Comparison of ENCODE assay signal across 9 cellular contexts in the genomic region with DNA sequence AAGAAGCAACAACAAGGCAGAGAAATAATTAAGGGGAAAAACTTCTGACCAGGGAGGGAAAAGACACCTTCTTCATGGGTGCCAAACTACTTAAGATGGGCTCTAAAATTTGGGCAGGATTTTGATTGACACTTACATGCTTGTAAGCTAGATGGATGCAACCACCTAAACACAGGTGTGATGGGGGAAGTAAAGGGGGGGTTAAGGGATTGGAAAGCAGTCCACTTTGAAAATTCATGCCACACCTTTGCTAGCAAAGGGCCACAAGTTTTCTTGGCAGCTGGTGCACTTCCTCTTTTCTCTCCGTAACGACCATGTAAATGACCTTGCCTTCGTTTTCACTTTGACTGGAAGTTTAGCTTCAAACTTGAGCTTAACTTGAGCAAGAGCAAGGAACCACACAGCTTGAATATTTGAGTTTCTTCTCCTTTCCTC. TPM values are rescaled to one million over a fixed set of nuclear protein-coding genes. Genes with fewer than 3 reads are reported as not detected.
DNase-seq lines count a peak whose midpoint lies in the region; ATAC-seq and TF ChIP-seq lines count a peak whose summit lies in the region.
"Had no signal": no experiment of that assay in that cellular context is flagged by ENCODE, and none has a peak within 500 bp of the region (broad histone marks: within the 10 kb centered on the region; RNA-seq: fewer than 3 reads in every experiment).

No MANE protein-coding gene starts in this region.

- peak; percentile 95 for ATAC-seq in HG02981 (IDR thresholded peaks at IDR 0.05; ENCODE audit: unreplicated experiment)

- intact Hi-C loops in Caco-2 (cut with micrococcal nuclease; ENCODE audit: unreplicated experiment): no loop called here

- no peaks in the 10 kb centered on the region for H3K27me3 ChIP-seq in neutrophil
- H3K27me3 ChIP-seq in Caco-2 (replicated peaks; ENCODE audit: control insufficient read depth, insufficient read depth, low read length): peaks cover 1% of the 10 kb centered on the region; the same call in 1 of the 2 replicates

- BruUV-seq in Caco-2 (replicated peaks; lab: Mats Ljungman, UMichigan): no TSS peak

- H3K9me3 Mint-ChIP-seq in activated CD4-positive, alpha-beta T cell treated with anti-CD3 and anti-CD28 coated beads, Interleukin-2, amount 10 ng/mL, durations not matched to agents 7 days and 5 days: peaks cover 9% of the 10 kb centered on the region
- H3K9me3 Mint-ChIP-seq in Caco-2 (ENCODE audit: unreplicated experiment): no peaks in the 10 kb centered on the region

- H3K27ac ChIP-seq in neutrophil: peak overlapping the region; percentile 99
- H3K27ac ChIP-seq: SJSA1 had no signal

- peaks cover 6% of the 10 kb centered on the region for H3K27me3 Mint-ChIP-seq in activated CD4-positive, alpha-beta T cell treated with anti-CD3 and anti-CD28 coated beads, Interleukin-2, amount 10 ng/mL, durations not matched to agents 7 days and 5 days
- H3K27me3 Mint-ChIP-seq in Caco-2 (ENCODE audit: insufficient read depth, unreplicated experiment): peaks cover 9% of the 10 kb centered on the region

- H3K36me3 ChIP-seq in neutrophil (no peaks in the 10 kb centered on the region), Caco-2 (ENCODE audit: control insufficient read depth, insufficient read depth, low read length) (no peaks in the 10 kb centered on the region)
- H3K36me3 ChIP-seq: SJSA1 had no signal

- TF ChIP-seq CTCF in neutrophil (IDR thresholded peaks at IDR 0.05): no peak
- no peak for TF ChIP-seq CTCF in Caco-2 (IDR thresholded peaks at IDR 0.05; ENCODE audit: insufficient read depth in 1 of 2, low read depth in 1 of 2, low read length in 1 of 2, severe bottlenecking in 1 of 2, unreplicated experiment in 1 of 2)

- POLR2A ChIA-PET in activated CD4-positive, alpha-beta T cell treated with anti-CD3 and anti-CD28 coated beads, Interleukin-2, amount 10 ng/mL, durations not matched to agents 7 days and 5 days (lab: Charles Lee): no interaction called here
- POLR2A ChIA-PET in Caco-2 (lab: Charles Lee): no interaction called here

- peaks cover 32% of the 10 kb centered on the region for H3K4me1 Mint-ChIP-seq in activated CD4-positive, alpha-beta T cell treated with anti-CD3 and anti-CD28 coated beads, Interleukin-2, amount 10 ng/mL, durations not matched to agents 7 days and 5 days
- H3K4me1 Mint-ChIP-seq in Caco-2 (ENCODE audit: low read depth, unreplicated experiment): no peaks in the 10 kb centered on the region

- peak overlapping the region; percentile 72 for H3K27ac Mint-ChIP-seq in activated CD4-positive, alpha-beta T cell treated with anti-CD3 and anti-CD28 coated beads, Interleukin-2, amount 10 ng/mL, durations not matched to agents 7 days and 5 days
- H3K27ac Mint-ChIP-seq in Caco-2 (ENCODE audit: unreplicated experiment): no peak overlapping the region

- DNase-seq in activated CD4-positive, alpha-beta T cell treated with anti-CD3 and anti-CD28 coated beads, Interleukin-2, amount 10 ng/mL, durations not matched to agents 7 days and 5 days: no peak
- DNase-seq in activated CD4-positive, alpha-beta T cell treated with anti-CD3 and anti-CD28 coated beads, Interleukin-2, amount 50 U/mL, for 48 hours: no peak
- DNase-seq in SKM-1 (lab: John Stamatoyannopoulos, UW; ENCODE audit: unreplicated experiment) (peak; percentile 92), NCI-H1436 (lab: John Stamatoyannopoulos, UW) (no peak), Caco-2 (no peak), foreskin melanocyte (no peak)

- peaks cover 6% of the 10 kb centered on the region for H3K36me3 Mint-ChIP-seq in activated CD4-positive, alpha-beta T cell treated with anti-CD3 and anti-CD28 coated beads, Interleukin-2, amount 10 ng/mL, durations not matched to agents 7 days and 5 days (ENCODE audit: low read depth)
- H3K36me3 Mint-ChIP-seq in Caco-2 (ENCODE audit: insufficient read depth, unreplicated experiment): no peaks in the 10 kb centered on the region

- CTCF ChIA-PET in activated CD4-positive, alpha-beta T cell treated with anti-CD3 and anti-CD28 coated beads, Interleukin-2, amount 10 ng/mL, durations not matched to agents 7 days and 5 days (lab: Charles Lee): interaction anchor here (0.6 to 2.7 kb wide), 9 partner anchors 10 to 265 kb away, joined by 3 to 16 read pairs (median 5); partner anchors contain the start of gene PRKAR1A
- CTCF ChIA-PET in Caco-2 (lab: Charles Lee): no interaction called here

- no peak overlapping the region for H3K4me3 Mint-ChIP-seq in activated CD4-positive, alpha-beta T cell treated with anti-CD3 and anti-CD28 coated beads, Interleukin-2, amount 10 ng/mL, durations not matched to agents 7 days and 5 days
- no peak overlapping the region for H3K4me3 Mint-ChIP-seq in Caco-2 (ENCODE audit: unreplicated experiment)

- H3K4me3 ChIP-seq in neutrophil (ENCODE audit: low read depth in 1 of 2, low read length in 1 of 2): peak overlapping the region; percentile 65 to 71
- no peak overlapping the region for H3K4me3 ChIP-seq in Caco-2 (ENCODE audit: low read depth, low read length)
- H3K4me3 ChIP-seq: SJSA1 had no signal

- H3K4me1 ChIP-seq in neutrophil (ENCODE audit: control insufficient read depth in 1 of 2, insufficient read depth in 1 of 2, low read depth in 1 of 2, low read length in 1 of 2) (peaks cover 47% of the 10 kb centered on the region in 2 experiments), Caco-2 (no peaks in the 10 kb centered on the region)
- H3K4me1 ChIP-seq: SJSA1 had no signal

- no peaks in the 10 kb centered on the region for H3K9me3 ChIP-seq in neutrophil
- H3K9me3 ChIP-seq in Caco-2: no peaks in the 10 kb centered on the region
- H3K9me3 ChIP-seq: SJSA1 had no signal

RNA-seq across cellular contexts. Expression of gene PRKAR1A, which starts 14.3 kb away (rescaled TPM):
- 100 to 1,000 TPM; 200 to 203 TPM for total RNA-seq in activated CD4-positive, alpha-beta T cell treated with anti-CD3 and anti-CD28 coated beads, Interleukin-2, amount 10 ng/mL, durations not matched to agents 7 days and 5 days
- 160 and 170 TPM in 2 replicates for total RNA-seq in Caco-2 (2022)

RNA-seq across cellular contexts. Expression of gene WIPI1, which starts 40.6 kb away (rescaled TPM):
- total RNA-seq in activated CD4-positive, alpha-beta T cell treated with anti-CD3 and anti-CD28 coated beads, Interleukin-2, amount 10 ng/mL, durations not matched to agents 7 days and 5 days: 10 to 100 TPM; 28.2 to 34.4 TPM
- 18.7 and 21.8 TPM in 2 replicates for total RNA-seq in Caco-2 (2022)
